ENCODE assay signal across 10 cellular contexts in genomic region chr11:74750598-74750997, GRCh38. TPM values are rescaled to one million over a fixed set of nuclear protein-coding genes. Genes with fewer than 3 reads are reported as not detected.
DNase-seq lines count a peak whose midpoint lies in the region; ATAC-seq, FAIRE-seq and TF ChIP-seq lines count a peak whose summit lies in the region.
"Not testable (repeated sequence)": the region's sequence is repeated elsewhere in the genome, so short reads cannot be mapped to it uniquely, and the experiment has no call there.
"Had no signal": no experiment of that assay in that cellular context is flagged by ENCODE, and none has a peak within 500 bp of the region (broad histone marks: within the 10 kb centered on the region; RNA-seq: fewer than 3 reads in every experiment).

No MANE protein-coding gene starts in this region.

- not testable (repeated sequence) for TF ChIP-seq CTCF in DOHH2 (IDR thresholded peaks at IDR 0.05; ENCODE audit: low read depth, low read length, poor library complexity, severe bottlenecking); NB4 (IDR thresholded peaks at IDR 0.05; ENCODE audit: low read depth, low read length); astrocyte (IDR thresholded peaks at IDR 0.05; ENCODE audit: insufficient read depth, low read depth, low read length)

- not testable (repeated sequence) for H3K18ac ChIP-seq in trophoblast cell (ENCODE audit: low read length)

- H3K4me2 ChIP-seq in DOHH2 (ENCODE audit: low read length): peak overlapping the region; percentile 87
- peak overlapping the region; percentile 90 for H3K4me2 ChIP-seq in astrocyte (ENCODE audit: low read length)
- not testable (repeated sequence) for H3K4me2 ChIP-seq in trophoblast cell (ENCODE audit: low read length)

- H3K27me3 Mint-ChIP-seq in activated CD4-positive, alpha-beta T cell treated with anti-CD3 and anti-CD28 coated beads for 36 hours; astrocyte (ENCODE audit: low read depth, unreplicated experiment); naive B cell: not testable (repeated sequence)

- H2AFZ ChIP-seq in astrocyte (ENCODE audit: low read depth, low read length); trophoblast cell (ENCODE audit: insufficient read depth, low read length, poor library complexity): not testable (repeated sequence)

- not testable (repeated sequence) for H3K27ac ChIP-seq in DOHH2 (ENCODE audit: low read depth, low read length); astrocyte (ENCODE audit: low read depth, low read length); trophoblast cell (ENCODE audit: low read depth, low read length)
- H3K27ac ChIP-seq in esophagus (ENCODE audit: low read depth in 2 of 2, low read length in 1 of 2): peak overlapping the region in 1 of 2 donors; percentile 19

- not testable (repeated sequence) for H2AK5ac ChIP-seq in trophoblast cell (ENCODE audit: low read length)

- CTCF ChIA-PET in activated CD4-positive, alpha-beta T cell treated with anti-CD3 and anti-CD28 coated beads for 36 hours (lab: Charles Lee): interaction anchor here (0.6 to 1.9 kb wide), 6 partner anchors 11 to 1152 kb away, joined by 3 to 10 read pairs (median 4); no protein-coding TSS in a partner anchor

- peak overlapping the region; percentile 24 for H3K4me3 Mint-ChIP-seq in activated CD4-positive, alpha-beta T cell treated with anti-CD3 and anti-CD28 coated beads for 36 hours
- H3K4me3 Mint-ChIP-seq in astrocyte (ENCODE audit: unreplicated experiment) (peak overlapping the region; percentile 94), naive B cell (peak overlapping the region; percentile 3 to 98 (median 88))

- H3K36me3 Mint-ChIP-seq in activated CD4-positive, alpha-beta T cell treated with anti-CD3 and anti-CD28 coated beads for 36 hours (ENCODE audit: low read depth); astrocyte (ENCODE audit: low read depth, unreplicated experiment); naive B cell: not testable (repeated sequence)

- TF ChIP-seq POLR2A in NB4 (IDR thresholded peaks at IDR 0.05; ENCODE audit: extremely low read depth, insufficient read length): not testable (repeated sequence)

- not testable (repeated sequence) for H2BK120ac ChIP-seq in trophoblast cell (ENCODE audit: insufficient read depth, low read length, poor library complexity)

- peaks cover 49% of the 10 kb centered on the region for H3K4me1 Mint-ChIP-seq in activated CD4-positive, alpha-beta T cell treated with anti-CD3 and anti-CD28 coated beads for 36 hours
- H3K4me1 Mint-ChIP-seq in astrocyte (ENCODE audit: low read depth, unreplicated experiment) (peaks cover 21% of the 10 kb centered on the region), naive B cell (peaks cover 28 to 65% (median 45%) of the 10 kb centered on the region in 3 donors)

- not testable (repeated sequence) for H3K9me3 ChIP-seq in DOHH2 (ENCODE audit: control insufficient read depth, insufficient read depth, low read length); astrocyte (ENCODE audit: insufficient read depth, low read depth, low read length); esophagus (ENCODE audit: control insufficient read depth in 2 of 2, insufficient read depth in 1 of 2, low read depth in 1 of 2, low read length in 1 of 2); trophoblast cell (ENCODE audit: insufficient read depth, low read depth, low read length)

- not testable (repeated sequence) for H3K14ac ChIP-seq in trophoblast cell (ENCODE audit: low read length)

- H4K20me1 ChIP-seq in DOHH2 (ENCODE audit: control insufficient read depth, insufficient read depth, low read depth, low read length): not testable (repeated sequence)
- peaks cover 13% of the 10 kb centered on the region for H4K20me1 ChIP-seq in astrocyte (ENCODE audit: insufficient read depth, low read length)

- intact Hi-C loops in activated CD4-positive, alpha-beta T cell treated with anti-CD3 and anti-CD28 coated beads for 36 hours (cut with DNase I, micrococcal nuclease): not testable (repeated sequence)

- not testable (repeated sequence) for H3K79me1 ChIP-seq in trophoblast cell (ENCODE audit: low read length)

- DNase-seq in NB4 (ENCODE audit: low read depth); activated CD4-positive, alpha-beta T cell treated with anti-CD3 and anti-CD28 coated beads for 36 hours; astrocyte (ENCODE audit: low read depth); naive B cell; trophoblast cell: not testable (repeated sequence)

- not testable (repeated sequence) for H3K9me3 Mint-ChIP-seq in activated CD4-positive, alpha-beta T cell treated with anti-CD3 and anti-CD28 coated beads for 36 hours (ENCODE audit: low read depth); astrocyte (ENCODE audit: unreplicated experiment); naive B cell

- not testable (repeated sequence) for H4K12ac ChIP-seq in trophoblast cell (ENCODE audit: low read depth, low read length)

- not testable (repeated sequence) for H2BK12ac ChIP-seq in trophoblast cell (ENCODE audit: low read length)

- not testable (repeated sequence) for H3K23ac ChIP-seq in trophoblast cell (ENCODE audit: low read length)

- not testable (repeated sequence) for H3F3A ChIP-seq in DOHH2 (ENCODE audit: control insufficient read depth, insufficient read depth)

- H3K36me3 ChIP-seq in DOHH2 (ENCODE audit: control insufficient read depth, low read length); astrocyte (ENCODE audit: insufficient read depth, low read length); esophagus (ENCODE audit: control insufficient read depth in 2 of 2, insufficient read depth in 2 of 2, low read length in 1 of 2); trophoblast cell (ENCODE audit: control insufficient read depth in 1 of 2, insufficient read depth in 2 of 2, low read length in 2 of 2): not testable (repeated sequence)

- H3K9me2 ChIP-seq in DOHH2 (replicated peaks; ENCODE audit: control insufficient read depth, low read length): not testable (repeated sequence)

- POLR2A ChIA-PET in activated CD4-positive, alpha-beta T cell treated with anti-CD3 and anti-CD28 coated beads for 36 hours (lab: Charles Lee): interaction anchor here (0.6 kb wide), 1 partner anchor 71 kb away, joined by 5 read pairs; no protein-coding TSS in a partner anchor

- H3K79me2 ChIP-seq in DOHH2 (ENCODE audit: control insufficient read depth, low read length) (peaks cover 64% of the 10 kb centered on the region), astrocyte (ENCODE audit: insufficient read depth, low read length) (peaks cover 57% of the 10 kb centered on the region)
- not testable (repeated sequence) for H3K79me2 ChIP-seq in trophoblast cell (ENCODE audit: control insufficient read depth, insufficient read depth, low read length, poor library complexity)

- FAIRE-seq in astrocyte (lab: Jason Lieb, UNC): not testable (repeated sequence)

- not testable (repeated sequence) for H3K27ac Mint-ChIP-seq in activated CD4-positive, alpha-beta T cell treated with anti-CD3 and anti-CD28 coated beads for 36 hours; astrocyte (ENCODE audit: unreplicated experiment)
- peak overlapping the region in 3 of 6 donors; percentile 15 to 75 (median 41) for H3K27ac Mint-ChIP-seq in naive B cell

- not testable (repeated sequence) for H3K4me3 ChIP-seq in DOHH2 (ENCODE audit: low read length); astrocyte (ENCODE audit: insufficient read depth, low read depth, low read length); trophoblast cell (ENCODE audit: low read depth, low read length)
- peak overlapping the region; percentile 68 for H3K4me3 ChIP-seq in NB4 (ENCODE audit: low read depth, low read length)
- peak overlapping the region; percentile 29 to 87 for H3K4me3 ChIP-seq in esophagus (ENCODE audit: low read depth in 1 of 2, low read length in 2 of 2)

- H3K4me1 ChIP-seq in DOHH2 (ENCODE audit: control insufficient read depth, low read length) (peaks cover 21% of the 10 kb centered on the region), astrocyte (ENCODE audit: insufficient read depth, low read length) (peaks cover 31% of the 10 kb centered on the region)
- H3K4me1 ChIP-seq in esophagus (ENCODE audit: control insufficient read depth in 2 of 2, insufficient read depth in 2 of 2, low read length in 1 of 2); trophoblast cell (ENCODE audit: control insufficient read depth in 1 of 2, insufficient read depth in 2 of 2, low read length in 2 of 2): not testable (repeated sequence)

- H3K9ac ChIP-seq in astrocyte (ENCODE audit: low read length); trophoblast cell (ENCODE audit: low read length): not testable (repeated sequence)

- not testable (repeated sequence) for H4K8ac ChIP-seq in trophoblast cell (ENCODE audit: low read depth, low read length)

- peak overlapping the region; percentile 57 for H3K4ac ChIP-seq in trophoblast cell (ENCODE audit: low read depth, low read length)

- 94 to 98% methylated on average over 14 of the region's 14 CpGs for WGBS in esophagus, 2 donors
- no CpG with 5 or more reads among the region's 14 CpGs for WGBS in trophoblast cell (ENCODE audit: extremely low coverage, insufficient coverage, insufficient read length)

- not testable (repeated sequence) for ATAC-seq in activated CD4-positive, alpha-beta T cell treated with anti-CD3 and anti-CD28 coated beads for 36 hours; naive B cell (ENCODE audit: low read depth in 2 of 2)

- not testable (repeated sequence) for H4K91ac ChIP-seq in trophoblast cell (ENCODE audit: low read depth, low read length)

- H3K27me3 ChIP-seq in DOHH2 (ENCODE audit: control insufficient read depth, low read length); astrocyte (ENCODE audit: insufficient read depth, low read length); esophagus (ENCODE audit: control insufficient read depth in 1 of 2, insufficient read depth in 2 of 2, low read length in 2 of 2); trophoblast cell (ENCODE audit: insufficient read depth, low read length): not testable (repeated sequence)

- H2BK5ac ChIP-seq in trophoblast cell (ENCODE audit: low read depth, low read length, poor library complexity): not testable (repeated sequence)

RNA-seq across cellular contexts. Expression of gene RNF169, which starts 1.9 kb away (rescaled TPM):
- total RNA-seq in activated CD4-positive, alpha-beta T cell treated with anti-CD3 and anti-CD28 coated beads for 36 hours: 10 to 100 TPM; 15.3 to 16.0 TPM
- total RNA-seq in astrocyte: 9.8 and 10.7 TPM in 2 replicates
- 1 to 10 TPM; 4.8 to 9.2 TPM for polyA plus RNA-seq in esophagus
- 1 to 10 TPM in 5 of 6 donors, under 1 TPM in 1; 1.00 to 3.1 (median 1.6) TPM for polyA plus RNA-seq in naive B cell (ENCODE audit: low read depth in 6 of 6)
- 4.2 and 4.6 TPM in 2 replicates for polyA plus RNA-seq in trophoblast cell (2013)

RNA-seq across cellular contexts. Expression of gene CHRDL2, which starts 19.4 kb away (rescaled TPM):
- not detected for total RNA-seq in activated CD4-positive, alpha-beta T cell treated with anti-CD3 and anti-CD28 coated beads for 36 hours
- total RNA-seq in astrocyte: not detected in 2 replicates
- polyA plus RNA-seq in esophagus (1 to 10 TPM; 1.4 to 2.8 TPM), naive B cell (ENCODE audit: low read depth in 6 of 6) (not detected)
- not detected in 2 replicates for polyA plus RNA-seq in trophoblast cell (2013)
- total RNA-seq: CD4-positive, alpha-beta memory T cell; subcutaneous adipose tissue; T-helper 2 cell treated with Interferon-gamma antibody and Interleukin-4, amounts not matched to agents 100 ng/mL and 5 ng/mL, for 36 hours had no signal
- polyA plus RNA-seq: CD4-positive, alpha-beta memory T cell had no signal

Comparison
In these comparisons a context has a peak if more than half of its experiments do, and no peak if none do; other contexts are left out.
1. H3K4me3 Mint-ChIP-seq: peak in every context shown above with its lines; median percentile 94 in astrocyte; 88 in naive B cell; 24 in activated CD4-positive, alpha-beta T cell treated with anti-CD3 and anti-CD28 coated beads for 36 hours.